2 cellular contexts compared by ENCODE assay signal in the genomic region with DNA sequence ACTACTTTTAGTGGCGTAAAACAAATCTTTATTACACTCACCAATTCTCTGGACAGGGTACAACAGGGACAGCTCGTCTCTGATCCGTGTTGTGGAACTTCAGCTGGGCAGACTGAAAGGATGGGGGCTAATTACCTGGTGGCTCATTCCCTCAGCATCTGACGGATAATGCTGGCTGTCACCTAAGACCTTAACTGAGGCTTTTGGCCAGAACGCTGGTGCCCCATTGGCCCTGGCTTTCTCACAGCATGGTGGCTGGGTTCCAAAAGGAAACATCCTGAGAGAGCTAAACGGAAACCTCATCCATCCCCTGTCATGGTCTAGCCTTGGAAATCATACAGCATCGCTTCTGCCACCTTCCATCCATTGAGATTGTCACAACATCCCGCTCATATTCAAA.
TF ChIP-seq lines count a peak whose summit lies in the region.

No MANE protein-coding gene starts in this region.

TF ChIP-seq in SK-N-SH, 30 proteins besides CTCF, POLR2A, EP300 and RAD21:
- TF ChIP-seq FOSL2 (IDR thresholded peaks at IDR 0.05; ENCODE audit: borderline replicate concordance, low read depth) (no peak), GABPA (IDR thresholded peaks at IDR 0.05; ENCODE audit: low read depth) (no peak), CHD2 (IDR thresholded peaks at IDR 0.05; ENCODE audit: low read length, partially characterized antibody) (no peak), NRF1 (IDR thresholded peaks at IDR 0.05; ENCODE audit: low read depth, low read length) (no peak), ELF1 (IDR thresholded peaks at IDR 0.05) (no peak), SMC3 (IDR thresholded peaks at IDR 0.05; ENCODE audit: low read depth, low read length) (no peak), RXRA (IDR thresholded peaks at IDR 0.05; ENCODE audit: borderline replicate concordance, low read depth) (no peak), TCF12 (IDR thresholded peaks at IDR 0.05) (no peak), GATA2 (CRISPR knock-in tag; IDR thresholded peaks at IDR 0.05) (no peak), MEF2A (IDR thresholded peaks at IDR 0.05; ENCODE audit: borderline replicate concordance, low read depth) (no peak), FOXM1 (IDR thresholded peaks at IDR 0.05; ENCODE audit: low read depth) (no peak), FOXJ3 (CRISPR knock-in tag; IDR thresholded peaks at IDR 0.05) (no peak), TEAD4 (IDR thresholded peaks at IDR 0.05; ENCODE audit: borderline replicate concordance, insufficient read depth) (no peak)
- TF ChIP-seq, protein P1, sequence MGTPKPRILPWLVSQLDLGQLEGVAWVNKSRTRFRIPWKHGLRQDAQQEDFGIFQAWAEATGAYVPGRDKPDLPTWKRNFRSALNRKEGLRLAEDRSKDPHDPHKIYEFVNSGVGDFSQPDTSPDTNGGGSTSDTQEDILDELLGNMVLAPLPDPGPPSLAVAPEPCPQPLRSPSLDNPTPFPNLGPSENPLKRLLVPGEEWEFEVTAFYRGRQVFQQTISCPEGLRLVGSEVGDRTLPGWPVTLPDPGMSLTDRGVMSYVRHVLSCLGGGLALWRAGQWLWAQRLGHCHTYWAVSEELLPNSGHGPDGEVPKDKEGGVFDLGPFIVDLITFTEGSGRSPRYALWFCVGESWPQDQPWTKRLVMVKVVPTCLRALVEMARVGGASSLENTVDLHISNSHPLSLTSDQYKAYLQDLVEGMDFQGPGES (IDR thresholded peaks at IDR 0.05; ENCODE audit: low read depth, low read length): no peak
- TF ChIP-seq, protein P2, sequence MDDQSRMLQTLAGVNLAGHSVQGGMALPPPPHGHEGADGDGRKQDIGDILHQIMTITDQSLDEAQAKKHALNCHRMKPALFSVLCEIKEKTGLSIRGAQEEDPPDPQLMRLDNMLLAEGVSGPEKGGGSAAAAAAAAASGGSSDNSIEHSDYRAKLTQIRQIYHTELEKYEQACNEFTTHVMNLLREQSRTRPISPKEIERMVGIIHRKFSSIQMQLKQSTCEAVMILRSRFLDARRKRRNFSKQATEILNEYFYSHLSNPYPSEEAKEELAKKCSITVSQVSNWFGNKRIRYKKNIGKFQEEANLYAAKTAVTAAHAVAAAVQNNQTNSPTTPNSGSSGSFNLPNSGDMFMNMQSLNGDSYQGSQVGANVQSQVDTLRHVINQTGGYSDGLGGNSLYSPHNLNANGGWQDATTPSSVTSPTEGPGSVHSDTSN (IDR thresholded peaks at IDR 0.05): no peak
TF ChIP-seq in SK-N-SH: peak in this region for 0.

TF ChIP-seq in SK-N-SH treated with all-trans-retinoic acid at 6 μM for 48 hours, 23 proteins besides CTCF, POLR2A, EP300 and RAD21:
- TF ChIP-seq, protein P3, sequence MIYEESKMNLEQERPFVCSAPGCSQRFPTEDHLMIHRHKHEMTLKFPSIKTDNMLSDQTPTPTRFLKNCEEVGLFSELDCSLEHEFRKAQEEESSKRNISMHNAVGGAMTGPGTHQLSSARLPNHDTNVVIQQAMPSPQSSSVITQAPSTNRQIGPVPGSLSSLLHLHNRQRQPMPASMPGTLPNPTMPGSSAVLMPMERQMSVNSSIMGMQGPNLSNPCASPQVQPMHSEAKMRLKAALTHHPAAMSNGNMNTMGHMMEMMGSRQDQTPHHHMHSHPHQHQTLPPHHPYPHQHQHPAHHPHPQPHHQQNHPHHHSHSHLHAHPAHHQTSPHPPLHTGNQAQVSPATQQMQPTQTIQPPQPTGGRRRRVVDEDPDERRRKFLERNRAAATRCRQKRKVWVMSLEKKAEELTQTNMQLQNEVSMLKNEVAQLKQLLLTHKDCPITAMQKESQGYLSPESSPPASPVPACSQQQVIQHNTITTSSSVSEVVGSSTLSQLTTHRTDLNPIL (CRISPR knock-in tag; IDR thresholded peaks at IDR 0.05; ENCODE audit: low read depth): no peak
- TF ChIP-seq CSDC2 (CRISPR knock-in tag; IDR thresholded peaks at IDR 0.05) (no peak), GLIS3 (CRISPR knock-in tag; IDR thresholded peaks at IDR 0.05) (no peak), BACH2 (CRISPR knock-in tag; IDR thresholded peaks at IDR 0.05; ENCODE audit: borderline replicate concordance) (no peak), OSR1 (CRISPR knock-in tag; IDR thresholded peaks at IDR 0.05) (no peak), RARB (CRISPR knock-in tag; IDR thresholded peaks at IDR 0.05) (no peak), PATZ1 (CRISPR knock-in tag; IDR thresholded peaks at IDR 0.05; ENCODE audit: borderline replicate concordance) (no peak), ZNF565 (CRISPR knock-in tag; conservative IDR thresholded peaks at IDR 0.05; ENCODE audit: low read depth) (no peak), ZC3H10 (CRISPR knock-in tag; IDR thresholded peaks at IDR 0.05) (no peak), ZNF8 (CRISPR knock-in tag; IDR thresholded peaks at IDR 0.05) (no peak), ZNF70 (CRISPR knock-in tag; IDR thresholded peaks at IDR 0.05) (no peak), PPARA (CRISPR knock-in tag; IDR thresholded peaks at IDR 0.05; ENCODE audit: borderline replicate concordance) (no peak)
- TF ChIP-seq, protein P4, sequence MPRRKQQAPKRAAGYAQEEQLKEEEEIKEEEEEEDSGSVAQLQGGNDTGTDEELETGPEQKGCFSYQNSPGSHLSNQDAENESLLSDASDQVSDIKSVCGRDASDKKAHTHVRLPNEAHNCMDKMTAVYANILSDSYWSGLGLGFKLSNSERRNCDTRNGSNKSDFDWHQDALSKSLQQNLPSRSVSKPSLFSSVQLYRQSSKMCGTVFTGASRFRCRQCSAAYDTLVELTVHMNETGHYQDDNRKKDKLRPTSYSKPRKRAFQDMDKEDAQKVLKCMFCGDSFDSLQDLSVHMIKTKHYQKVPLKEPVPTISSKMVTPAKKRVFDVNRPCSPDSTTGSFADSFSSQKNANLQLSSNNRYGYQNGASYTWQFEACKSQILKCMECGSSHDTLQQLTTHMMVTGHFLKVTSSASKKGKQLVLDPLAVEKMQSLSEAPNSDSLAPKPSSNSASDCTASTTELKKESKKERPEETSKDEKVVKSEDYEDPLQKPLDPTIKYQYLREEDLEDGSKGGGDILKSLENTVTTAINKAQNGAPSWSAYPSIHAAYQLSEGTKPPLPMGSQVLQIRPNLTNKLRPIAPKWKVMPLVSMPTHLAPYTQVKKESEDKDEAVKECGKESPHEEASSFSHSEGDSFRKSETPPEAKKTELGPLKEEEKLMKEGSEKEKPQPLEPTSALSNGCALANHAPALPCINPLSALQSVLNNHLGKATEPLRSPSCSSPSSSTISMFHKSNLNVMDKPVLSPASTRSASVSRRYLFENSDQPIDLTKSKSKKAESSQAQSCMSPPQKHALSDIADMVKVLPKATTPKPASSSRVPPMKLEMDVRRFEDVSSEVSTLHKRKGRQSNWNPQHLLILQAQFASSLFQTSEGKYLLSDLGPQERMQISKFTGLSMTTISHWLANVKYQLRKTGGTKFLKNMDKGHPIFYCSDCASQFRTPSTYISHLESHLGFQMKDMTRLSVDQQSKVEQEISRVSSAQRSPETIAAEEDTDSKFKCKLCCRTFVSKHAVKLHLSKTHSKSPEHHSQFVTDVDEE (CRISPR knock-in tag; IDR thresholded peaks at IDR 0.05): no peak
- TF ChIP-seq, protein P5, sequence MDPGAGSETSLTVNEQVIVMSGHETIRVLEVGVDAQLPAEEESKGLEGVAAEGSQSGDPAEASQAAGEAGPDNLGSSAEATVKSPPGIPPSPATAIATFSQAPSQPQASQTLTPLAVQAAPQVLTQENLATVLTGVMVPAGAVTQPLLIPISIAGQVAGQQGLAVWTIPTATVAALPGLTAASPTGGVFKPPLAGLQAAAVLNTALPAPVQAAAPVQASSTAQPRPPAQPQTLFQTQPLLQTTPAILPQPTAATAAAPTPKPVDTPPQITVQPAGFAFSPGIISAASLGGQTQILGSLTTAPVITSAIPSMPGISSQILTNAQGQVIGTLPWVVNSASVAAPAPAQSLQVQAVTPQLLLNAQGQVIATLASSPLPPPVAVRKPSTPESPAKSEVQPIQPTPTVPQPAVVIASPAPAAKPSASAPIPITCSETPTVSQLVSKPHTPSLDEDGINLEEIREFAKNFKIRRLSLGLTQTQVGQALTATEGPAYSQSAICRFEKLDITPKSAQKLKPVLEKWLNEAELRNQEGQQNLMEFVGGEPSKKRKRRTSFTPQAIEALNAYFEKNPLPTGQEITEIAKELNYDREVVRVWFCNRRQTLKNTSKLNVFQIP (CRISPR knock-in tag; IDR thresholded peaks at IDR 0.05; ENCODE audit: borderline replicate concordance, low read depth): no peak
